ENCODE assay signal across 8 cellular contexts in genomic region chr1:157878059-157878458, GRCh38. TPM values are rescaled to one million over a fixed set of nuclear protein-coding genes. Genes with fewer than 3 reads are reported as not detected.
DNase-seq lines count a peak whose midpoint lies in the region; ATAC-seq and TF ChIP-seq lines count a peak whose summit lies in the region.

No MANE protein-coding gene starts in this region.

- intact Hi-C loops in sigmoid colon (cut with DNase I) = no loop called here

- ATAC-seq in GM18520 (IDR thresholded peaks at IDR 0.05; ENCODE audit: unreplicated experiment) = no peak

- H3K27me3 Mint-ChIP-seq in endodermal cell (ENCODE audit: insufficient read depth) = no peaks in the 10 kb centered on the region

- no peak overlapping the region for H3K27ac ChIP-seq in endodermal cell (ENCODE audit: low read depth, low read length)
- no peak overlapping the region for H3K27ac ChIP-seq in osteoblast (ENCODE audit: low read depth, low read length)
- H3K27ac ChIP-seq in sigmoid colon = no peak overlapping the region

- no peaks in the 10 kb centered on the region for H3K9me3 Mint-ChIP-seq in endodermal cell

- no peak overlapping the region for H3K4me2 ChIP-seq in osteoblast (ENCODE audit: insufficient read depth, low read length)

- H3K79me2 ChIP-seq in osteoblast (ENCODE audit: insufficient read depth, low read length) = no peaks in the 10 kb centered on the region

- H3K4me3 ChIP-seq in endodermal cell (ENCODE audit: low read length) (no peak overlapping the region), osteoblast (ENCODE audit: insufficient read depth, low read length) (no peak overlapping the region), sigmoid colon (no peak overlapping the region)

- WGBS in endodermal cell (ENCODE audit: insufficient coverage in 1 of 2, insufficient read length in 1 of 2), 2 experiments = 59 to 63% methylated on average over 2 to 4 of the region's 4 CpGs
- 33 to 49% methylated on average over 4 of the region's 4 CpGs for WGBS in sigmoid colon, 2 donors

- DNase-seq in NOMO-1 treated with DMSO at 0.1 percent for 48 hours (lab: John Stamatoyannopoulos, UW; ENCODE audit: unreplicated experiment) (peak; percentile 52), NOMO-1 treated with dmso at 0.1 percent for 144 hours (lab: John Stamatoyannopoulos, UW; ENCODE audit: unreplicated experiment) (no peak), NCI-H526 treated with DMSO at 0.1 percent for 48 hours (lab: John Stamatoyannopoulos, UW) (peak; percentile 45), endodermal cell (no peak), osteoblast (ENCODE audit: insufficient read length, low spot score, missing footprints) (no peak), sigmoid colon (no peak), activated T-cell treated with anti-CD3 and anti-CD28 coated beads for 4 hours (no peak)

- H3K36me3 Mint-ChIP-seq in endodermal cell (ENCODE audit: low read depth) = no peaks in the 10 kb centered on the region

- no peaks in the 10 kb centered on the region for H3K36me3 ChIP-seq in endodermal cell (ENCODE audit: control insufficient read depth, insufficient read depth, low read length)
- H3K36me3 ChIP-seq in osteoblast (ENCODE audit: insufficient read depth, low read length) = no peaks in the 10 kb centered on the region
- H3K36me3 ChIP-seq in sigmoid colon = no peaks in the 10 kb centered on the region

- H2AFZ ChIP-seq in osteoblast (ENCODE audit: low read length) = no peak overlapping the region

- no peak overlapping the region for H3K4me3 Mint-ChIP-seq in endodermal cell

- H3K4me1 Mint-ChIP-seq in endodermal cell = no peaks in the 10 kb centered on the region

- H3K27me3 ChIP-seq in endodermal cell (ENCODE audit: control insufficient read depth, insufficient read depth, low read length, poor library complexity, severe bottlenecking) (no peaks in the 10 kb centered on the region), osteoblast (ENCODE audit: insufficient read depth, low read length) (no peaks in the 10 kb centered on the region), sigmoid colon (no peaks in the 10 kb centered on the region)

- TF ChIP-seq EP300 in sigmoid colon (IDR thresholded peaks at IDR 0.05) = no peak

- TF ChIP-seq POLR2A in sigmoid colon (IDR thresholded peaks at IDR 0.05) = no peak

- H3K9me3 ChIP-seq in endodermal cell (ENCODE audit: control insufficient read depth, low read length) = no peaks in the 10 kb centered on the region
- H3K9me3 ChIP-seq in osteoblast (ENCODE audit: low read depth, low read length) = no peaks in the 10 kb centered on the region
- H3K9me3 ChIP-seq in sigmoid colon = no peaks in the 10 kb centered on the region

- TF ChIP-seq CTCF in endodermal cell (conservative IDR thresholded peaks at IDR 0.05) = peak; percentile 77
- TF ChIP-seq CTCF in osteoblast (IDR thresholded peaks at IDR 0.05; ENCODE audit: extremely low read depth, low read depth, low read length) = peak; percentile 47
- TF ChIP-seq CTCF in sigmoid colon (IDR thresholded peaks at IDR 0.05) = no peak

- H3K4me1 ChIP-seq in endodermal cell (ENCODE audit: control insufficient read depth, insufficient read depth, low read length) = no peaks in the 10 kb centered on the region
- no peaks in the 10 kb centered on the region for H3K4me1 ChIP-seq in osteoblast (ENCODE audit: insufficient read depth, low read length)
- no peaks in the 10 kb centered on the region for H3K4me1 ChIP-seq in sigmoid colon

- no peak overlapping the region for H3K27ac Mint-ChIP-seq in endodermal cell

- no peaks in the 10 kb centered on the region for H4K20me1 ChIP-seq in osteoblast (ENCODE audit: insufficient read depth, low read length)

- no peak overlapping the region for H3K9ac ChIP-seq in endodermal cell (ENCODE audit: extremely low read depth, low read length, poor library complexity, severe bottlenecking)

RNA-seq across cellular contexts. Expression of gene CD5L, which starts 36.5 kb away (rescaled TPM):
- total RNA-seq in endodermal cell (not detected), osteoblast (not detected in 2 replicates), sigmoid colon (not detected)
- not detected for polyA plus RNA-seq in endodermal cell (2013, experiment 1 of 2)
- polyA plus RNA-seq in endodermal cell (2013, experiment 2 of 2) = not detected
- under 1 TPM in 1 of 3 donors, not detected in 2; 0.07 TPM for polyA plus RNA-seq in sigmoid colon

RNA-seq across cellular contexts. Expression of gene FCRL1, which starts 58.1 kb away (rescaled TPM):
- total RNA-seq in endodermal cell (not detected), osteoblast (not detected in 2 replicates), sigmoid colon (not detected)
- polyA plus RNA-seq in endodermal cell (2013, experiment 1 of 2) = not detected
- not detected for polyA plus RNA-seq in endodermal cell (2013, experiment 2 of 2)
- polyA plus RNA-seq in sigmoid colon = 10 to 100 TPM in 1 of 3 donors, under 1 TPM in 1, not detected in 1; 0.60 to 35.4 TPM

Comparison
In these comparisons a context has a peak if more than half of its experiments do, and no peak if none do; other contexts are left out.
1. DNase-seq: peak in NOMO-1 treated with DMSO at 0.1 percent for 48 hours (single experiment) and NCI-H526 treated with DMSO at 0.1 percent for 48 hours (single experiment); none in NOMO-1 treated with dmso at 0.1 percent for 144 hours (single experiment), endodermal cell (single experiment), osteoblast (single experiment), sigmoid colon (single experiment) and activated T-cell treated with anti-CD3 and anti-CD28 coated beads for 4 hours (single experiment).
2. CTCF ChIP-seq: peak in endodermal cell (single experiment) and osteoblast (single experiment); none in sigmoid colon (0 of 4).